Comparison of ENCODE assay signal across 16 cellular contexts in the genomic region with DNA sequence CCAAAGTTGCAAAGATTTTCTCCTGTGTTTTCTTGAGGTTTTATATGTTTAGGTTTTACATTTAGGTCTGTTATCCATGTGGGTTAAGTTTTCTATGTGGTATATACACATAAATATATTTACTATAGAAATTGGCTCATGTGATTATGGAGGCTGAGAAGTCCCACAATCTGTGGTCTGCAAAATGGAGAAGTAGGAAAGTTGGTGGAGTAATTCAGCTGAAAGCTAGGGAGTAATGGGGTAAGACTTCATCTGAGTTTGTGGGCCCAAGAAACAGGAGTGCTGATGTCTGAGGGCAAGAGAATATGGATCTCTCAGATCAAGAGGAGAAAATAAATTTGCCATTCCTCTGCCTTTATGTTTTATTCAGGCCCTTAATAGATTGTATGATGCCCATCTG.
DNase-seq lines count a peak whose midpoint lies in the region; ATAC-seq, FAIRE-seq and TF ChIP-seq lines count a peak whose summit lies in the region.
"Had no signal": no experiment of that assay in that cellular context is flagged by ENCODE, and none has a peak within 500 bp of the region (broad histone marks: within the 10 kb centered on the region; RNA-seq: fewer than 3 reads in every experiment).

No MANE protein-coding gene starts in this region.

- no peaks in the 10 kb centered on the region for H3K4me1 ChIP-seq in upper lobe of right lung

- H3K4me3 ChIP-seq in upper lobe of right lung, result no peak overlapping the region
- H3K4me3 ChIP-seq: BLaER1, GM23248 had no signal

- no peaks in the 10 kb centered on the region for H3K9me3 ChIP-seq in upper lobe of right lung
- H3K9me3 ChIP-seq: BLaER1 had no signal

- no peaks in the 10 kb centered on the region for H3K36me3 ChIP-seq in upper lobe of right lung

- TF ChIP-seq CTCF in upper lobe of right lung (IDR thresholded peaks at IDR 0.05), result no peak

- no peak overlapping the region for H3K27ac ChIP-seq in upper lobe of right lung
- H3K27ac ChIP-seq: 22Rv1, BLaER1, GM23248 had no signal

- H3K27me3 ChIP-seq in upper lobe of right lung, result no peaks in the 10 kb centered on the region
- H3K27me3 ChIP-seq: BLaER1 had no signal

- intact Hi-C loops in upper lobe of right lung (cut with DNase I), result no loop called here

- peak; percentile 60 for ATAC-seq in upper lobe of right lung
- ATAC-seq: HCT116 had no signal

- FAIRE-seq in RCC 7860 (lab: Jason Lieb, UNC), result no peak
- FAIRE-seq: H54 had no signal

- DNase-seq in NOMO-1 treated with DMSO at 0.1 percent for 48 hours (lab: John Stamatoyannopoulos, UW; ENCODE audit: unreplicated experiment), result peak; percentile 20
- DNase-seq in NOMO-1 treated with dmso at 0.1 percent for 144 hours (lab: John Stamatoyannopoulos, UW; ENCODE audit: unreplicated experiment), result no peak
- peak; percentile 85 for DNase-seq in MV-4-11 (lab: John Stamatoyannopoulos, UW)
- peak; percentile 13 for DNase-seq in SKM-1 (lab: John Stamatoyannopoulos, UW; ENCODE audit: unreplicated experiment)
- DNase-seq in upper lobe of right lung, result no peak
- DNase-seq in cerebellar nuclear complex (lab: John Stamatoyannopoulos, UW), result no peak
- DNase-seq in RCC 7860 (ENCODE audit: low spot score), result no peak
- no peak for DNase-seq in effector CD8-positive, alpha-beta T cell (lab: John Stamatoyannopoulos, UW)
- DNase-seq: CD4-positive, CD25-positive, alpha-beta regulatory T cell; DMS53; GF-D8; GM23248 had no signal

Comparison
In these comparisons a context has a peak if more than half of its experiments do, and no peak if none do; other contexts are left out.
1. DNase-seq: peak in NOMO-1 treated with DMSO at 0.1 percent for 48 hours (single experiment), MV-4-11 (single experiment) and SKM-1 (single experiment); none in NOMO-1 treated with dmso at 0.1 percent for 144 hours (single experiment), upper lobe of right lung (single experiment), cerebellar nuclear complex (0 of 2), RCC 7860 (single experiment) and effector CD8-positive, alpha-beta T cell (single experiment).